30 cellular contexts compared by ENCODE assay signal in genomic region chr19:58166268-58166667, GRCh38.
"Had no signal": no experiment of that assay in that cellular context is flagged by ENCODE, and none has a peak within 500 bp of the region (broad histone marks: within the 10 kb centered on the region; RNA-seq: fewer than 3 reads in every experiment).

No MANE protein-coding gene starts in this region.

- FAIRE-seq: pancreas, small intestine had no signal

- H3K4me3 ChIP-seq: pancreas, prostate gland, right lobe of liver, sigmoid colon, spleen, suprapubic skin, testis, tibial artery, transverse colon, upper lobe of right lung, uterus had no signal

- H3K27ac Mint-ChIP-seq: naive thymus-derived CD8-positive, alpha-beta T cell; natural killer cell treated with Interleukin-12 subunit alpha and Interleukin-12 subunit beta and Interleukin-15 and Interleukin-18, amount 100 ng/mL, for 72 hours; nephron progenitor cell; stimulated activated memory B cell treated with anti-CD40 and anti-IgM and Interleukin-4, amounts not matched to agents 10 μg/mL and 1 μg/mL and 100 μg/mL, for 72 hours; stimulated activated naive CD8-positive, alpha-beta T cell treated with anti-CD3 and anti-CD28 coated beads, Interleukin-15, amount 100 ng/mL, for 72 hours; type B pancreatic cell had no signal

- H3K27me3 Mint-ChIP-seq: stimulated activated memory B cell treated with anti-CD40 and anti-IgM and Interleukin-4, amounts not matched to agents 10 μg/mL and 1 μg/mL and 100 μg/mL, for 72 hours; stimulated activated naive CD8-positive, alpha-beta T cell treated with anti-CD3 and anti-CD28 coated beads, Interleukin-15, amount 100 ng/mL, for 72 hours; type B pancreatic cell had no signal

- H3K9me3 ChIP-seq: prostate gland, testis had no signal

- H3K4me1 Mint-ChIP-seq: naive thymus-derived CD8-positive, alpha-beta T cell; nephron progenitor cell; neural crest cell; stimulated activated memory B cell treated with anti-CD40 and anti-IgM and Interleukin-4, amounts not matched to agents 10 μg/mL and 1 μg/mL and 100 μg/mL, for 72 hours; stimulated activated naive CD8-positive, alpha-beta T cell treated with anti-CD3 and anti-CD28 coated beads, Interleukin-15, amount 100 ng/mL, for 72 hours had no signal

- H3K36me3 ChIP-seq: neutrophil, pancreas, prostate gland, right lobe of liver, sigmoid colon, spleen, suprapubic skin, transverse colon, upper lobe of right lung, uterus had no signal

- DNase-seq: naive thymus-derived CD8-positive, alpha-beta T cell; nephron progenitor cell; nucleus accumbens; pancreas; right cardiac atrium; right lobe of liver; sigmoid colon; small intestine; spleen; stimulated activated CD4-positive, alpha-beta T cell treated with anti-CD3 and anti-CD28 coated beads, Interleukin-12 subunit alpha, Interleukin-12 subunit beta, amount 100 ng/mL, for 4 hours; stimulated activated CD4-positive, alpha-beta T cell treated with anti-CD3 and anti-CD28 coated beads, Interleukin-1b, Interleukin-23, amount 100 ng/mL, for 48 hours; stimulated activated CD4-positive, alpha-beta T cell treated with anti-CD3 and anti-CD28 coated beads, Interleukin-4, amount 100 ng/mL, for 1 hour; stimulated activated CD4-positive, alpha-beta T cell treated with anti-CD3 and anti-CD28 coated beads, Interleukin-4, amount 100 ng/mL, for 4 hours; stimulated activated CD8-positive, alpha-beta memory T cell treated with anti-CD3 and anti-CD28 coated beads, Interleukin-4, amount 100 ng/mL, for 48 hours; stimulated activated naive CD4-positive, alpha-beta T cell; stimulated activated naive CD8-positive, alpha-beta T cell treated with anti-CD3 and anti-CD28 coated beads, Interleukin-15, amount 100 ng/mL, for 72 hours; stimulated activated naive CD8-positive, alpha-beta T cell treated with anti-CD3 and anti-CD28 coated beads, Interleukin-15, Interleukin-2, amounts not matched to agents 100 U/mL and 50 U/mL, for 24 hours; substantia nigra; testis; transverse colon; upper lobe of right lung; uterus had no signal

- H3K27ac ChIP-seq: neutrophil, pancreas, prostate gland, right lobe of liver, sigmoid colon, spleen, suprapubic skin, testis, tibial artery, transverse colon, upper lobe of right lung, uterus had no signal

- H3K27me3 ChIP-seq: neutrophil, pancreas, right lobe of liver, sigmoid colon, spleen, suprapubic skin, testis, tibial artery, transverse colon, upper lobe of right lung, uterus had no signal

- ATAC-seq: naive thymus-derived CD8-positive, alpha-beta T cell; natural killer cell treated with Interleukin-12 subunit alpha and Interleukin-12 subunit beta and Interleukin-15 and Interleukin-18, amount 100 ng/mL, for 72 hours; pancreas; right cardiac atrium; right lobe of liver; stimulated activated memory B cell treated with anti-CD40 and anti-IgM and Interleukin-4, amounts not matched to agents 10 μg/mL and 1 μg/mL and 100 μg/mL, for 72 hours; stimulated activated naive CD8-positive, alpha-beta T cell treated with anti-CD3 and anti-CD28 coated beads, Interleukin-15, amount 100 ng/mL, for 72 hours; stimulated activated naive CD8-positive, alpha-beta T cell treated with anti-CD3 and anti-CD28 coated beads, Interleukin-15, Interleukin-2, amounts not matched to agents 100 U/mL and 50 U/mL, for 24 hours; upper lobe of right lung had no signal

- H3K4me3 Mint-ChIP-seq: naive thymus-derived CD8-positive, alpha-beta T cell; natural killer cell treated with Interleukin-12 subunit alpha and Interleukin-12 subunit beta and Interleukin-15 and Interleukin-18, amount 100 ng/mL, for 72 hours; nephron progenitor cell; neural crest cell; stimulated activated memory B cell treated with anti-CD40 and anti-IgM and Interleukin-4, amounts not matched to agents 10 μg/mL and 1 μg/mL and 100 μg/mL, for 72 hours; stimulated activated naive CD8-positive, alpha-beta T cell treated with anti-CD3 and anti-CD28 coated beads, Interleukin-15, amount 100 ng/mL, for 72 hours; type B pancreatic cell had no signal

- H3K4me1 ChIP-seq: pancreas, prostate gland, right lobe of liver, sigmoid colon, spleen, suprapubic skin, testis, tibial artery, transverse colon, upper lobe of right lung, uterus had no signal
